ENCODE assay signal across 12 cellular contexts in the genomic region with DNA sequence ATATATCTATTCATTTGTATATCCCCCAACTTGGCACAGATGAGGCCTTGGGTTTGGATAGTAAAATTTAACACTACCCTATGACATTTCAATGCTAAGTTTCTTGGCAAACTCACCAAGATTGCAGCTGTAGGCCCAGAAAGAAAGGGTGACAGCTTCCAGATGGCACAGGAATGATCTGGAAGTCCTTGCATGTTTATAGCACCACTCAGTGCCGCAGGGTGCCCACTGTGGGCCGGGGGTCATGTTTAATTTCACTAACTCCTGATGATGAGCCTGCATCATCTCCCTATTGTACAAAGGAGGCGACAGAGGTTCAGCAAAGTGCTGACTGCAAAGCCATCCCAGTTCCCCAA.
DNase-seq lines count a peak whose midpoint lies in the region; ATAC-seq and TF ChIP-seq lines count a peak whose summit lies in the region.
"Had no signal": no experiment of that assay in that cellular context is flagged by ENCODE, and none has a peak within 500 bp of the region (broad histone marks: within the 10 kb centered on the region; RNA-seq: fewer than 3 reads in every experiment).

No MANE protein-coding gene starts in this region.

- peak overlapping the region in 3 of 8 donors; percentile 13 to 29 (median 24) for H3K4me3 Mint-ChIP-seq in CD4-positive, alpha-beta memory T cell

- peak overlapping the region in 4 of 7 donors; percentile 25 to 60 (median 44) for H3K27ac Mint-ChIP-seq in CD4-positive, alpha-beta memory T cell

- no peaks in the 10 kb centered on the region for H3K27me3 Mint-ChIP-seq in CD4-positive, alpha-beta memory T cell

- H3K27ac ChIP-seq in CD4-positive, alpha-beta memory T cell (ENCODE audit: low read depth, low read length), result no peak overlapping the region
- H3K27ac ChIP-seq in dorsolateral prefrontal cortex, result no peak overlapping the region

- TF ChIP-seq CTCF in dorsolateral prefrontal cortex (IDR thresholded peaks at IDR 0.05 in 54 of 56, conservative IDR thresholded peaks at IDR 0.05 in 2 of 56; ENCODE audit: low read depth in 1 of 56, partially characterized antibody in 56 of 56), result no peak

- H3K4me1 ChIP-seq in CD4-positive, alpha-beta memory T cell (ENCODE audit: insufficient read depth, low read length), result peaks cover 35% of the 10 kb centered on the region

- CTCF ChIA-PET in CD4-positive, alpha-beta memory T cell (lab: Charles Lee; ENCODE audit: partially characterized antibody), result interaction anchor here (1.0 kb wide), 1 partner anchor 163 kb away, joined by 3 read pairs; no protein-coding TSS in a partner anchor

- POLR2A ChIA-PET in CD4-positive, alpha-beta memory T cell (lab: Charles Lee; ENCODE audit: partially characterized antibody), result no interaction called here

- DNase-seq in CD4-positive, alpha-beta memory T cell, result no peak
- no peak for DNase-seq in left cardiac atrium
- no peak for DNase-seq in sciatic nerve (ENCODE audit: low spot score)
- DNase-seq in H4 (ENCODE audit: low spot score), result no peak
- DNase-seq in dorsolateral prefrontal cortex, result no peak
- DNase-seq in NCI-H2227 (lab: John Stamatoyannopoulos, UW; ENCODE audit: unreplicated experiment), result no peak
- DNase-seq: activated T-cell treated with anti-CD3 and anti-CD28 coated beads for 4 hours, kidney glomerular epithelial cell, NCI-H2171 treated with DMSO at 0.1 percent for 48 hours had no signal

- H3K9me3 ChIP-seq in CD4-positive, alpha-beta memory T cell (ENCODE audit: control insufficient read depth in 1 of 2, low read length in 2 of 2), result no peaks in the 10 kb centered on the region

- peaks cover 28 to 60% (median 47%) of the 10 kb centered on the region in 4 donors for H3K4me1 Mint-ChIP-seq in CD4-positive, alpha-beta memory T cell

- no peaks in the 10 kb centered on the region for H3K36me3 ChIP-seq in CD4-positive, alpha-beta memory T cell (ENCODE audit: insufficient read depth, low read length)

- H3K27me3 ChIP-seq in CD4-positive, alpha-beta memory T cell (ENCODE audit: insufficient read depth, low read length), result no peaks in the 10 kb centered on the region
- H3K27me3 ChIP-seq in dorsolateral prefrontal cortex, result no peaks in the 10 kb centered on the region

- peak; percentile 77 for ATAC-seq in SK-N-SH treated with all-trans-retinoic acid at 6 μM for 48 hours
- peak; percentile 26 to 58 for ATAC-seq in left cardiac atrium
- peak; percentile 30 for ATAC-seq in sciatic nerve
- no peak for ATAC-seq in HG02981 (IDR thresholded peaks at IDR 0.05; ENCODE audit: unreplicated experiment)
- ATAC-seq: Panc1 had no signal

- peaks cover 1 to 6% of the 10 kb centered on the region in 2 donors for H3K36me3 Mint-ChIP-seq in CD4-positive, alpha-beta memory T cell

- H3K4me3 ChIP-seq in CD4-positive, alpha-beta memory T cell (ENCODE audit: low read length in 2 of 2), result no peak overlapping the region
- H3K4me3 ChIP-seq in dorsolateral prefrontal cortex, result no peak overlapping the region

- intact Hi-C loops in CD4-positive, alpha-beta memory T cell (cut with micrococcal nuclease), result no loop called here
- intact Hi-C loops in left cardiac atrium (cut with DNase I), result loop anchor here in 1 of 2 donors (5.0 kb wide), 1 partner anchor 38 kb away; no protein-coding TSS in a partner anchor
- intact Hi-C loops in sciatic nerve (cut with DNase I), result loop anchor here (10.0 kb wide), 1 partner anchor 170 kb away; the partner anchor contains the start of gene XYLT1
- intact Hi-C loops in dorsolateral prefrontal cortex (cut with DNase I), result no loop called here

- no peaks in the 10 kb centered on the region for H3K9me3 Mint-ChIP-seq in CD4-positive, alpha-beta memory T cell

TF ChIP-seq in SK-N-SH treated with all-trans-retinoic acid at 6 μM for 48 hours, 23 proteins besides CTCF, POLR2A, EP300 and RAD21:
- TF ChIP-seq, protein P1, sequence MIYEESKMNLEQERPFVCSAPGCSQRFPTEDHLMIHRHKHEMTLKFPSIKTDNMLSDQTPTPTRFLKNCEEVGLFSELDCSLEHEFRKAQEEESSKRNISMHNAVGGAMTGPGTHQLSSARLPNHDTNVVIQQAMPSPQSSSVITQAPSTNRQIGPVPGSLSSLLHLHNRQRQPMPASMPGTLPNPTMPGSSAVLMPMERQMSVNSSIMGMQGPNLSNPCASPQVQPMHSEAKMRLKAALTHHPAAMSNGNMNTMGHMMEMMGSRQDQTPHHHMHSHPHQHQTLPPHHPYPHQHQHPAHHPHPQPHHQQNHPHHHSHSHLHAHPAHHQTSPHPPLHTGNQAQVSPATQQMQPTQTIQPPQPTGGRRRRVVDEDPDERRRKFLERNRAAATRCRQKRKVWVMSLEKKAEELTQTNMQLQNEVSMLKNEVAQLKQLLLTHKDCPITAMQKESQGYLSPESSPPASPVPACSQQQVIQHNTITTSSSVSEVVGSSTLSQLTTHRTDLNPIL (CRISPR knock-in tag; IDR thresholded peaks at IDR 0.05; ENCODE audit: low read depth), result no peak
- no peak for TF ChIP-seq ISL1 (CRISPR knock-in tag; IDR thresholded peaks at IDR 0.05)
- no peak for TF ChIP-seq BACH2 (CRISPR knock-in tag; IDR thresholded peaks at IDR 0.05; ENCODE audit: borderline replicate concordance)
- TF ChIP-seq ZC3H10 (CRISPR knock-in tag; IDR thresholded peaks at IDR 0.05), result no peak
- TF ChIP-seq SNAI2 (CRISPR knock-in tag; IDR thresholded peaks at IDR 0.05), result no peak
- TF ChIP-seq, protein P2, sequence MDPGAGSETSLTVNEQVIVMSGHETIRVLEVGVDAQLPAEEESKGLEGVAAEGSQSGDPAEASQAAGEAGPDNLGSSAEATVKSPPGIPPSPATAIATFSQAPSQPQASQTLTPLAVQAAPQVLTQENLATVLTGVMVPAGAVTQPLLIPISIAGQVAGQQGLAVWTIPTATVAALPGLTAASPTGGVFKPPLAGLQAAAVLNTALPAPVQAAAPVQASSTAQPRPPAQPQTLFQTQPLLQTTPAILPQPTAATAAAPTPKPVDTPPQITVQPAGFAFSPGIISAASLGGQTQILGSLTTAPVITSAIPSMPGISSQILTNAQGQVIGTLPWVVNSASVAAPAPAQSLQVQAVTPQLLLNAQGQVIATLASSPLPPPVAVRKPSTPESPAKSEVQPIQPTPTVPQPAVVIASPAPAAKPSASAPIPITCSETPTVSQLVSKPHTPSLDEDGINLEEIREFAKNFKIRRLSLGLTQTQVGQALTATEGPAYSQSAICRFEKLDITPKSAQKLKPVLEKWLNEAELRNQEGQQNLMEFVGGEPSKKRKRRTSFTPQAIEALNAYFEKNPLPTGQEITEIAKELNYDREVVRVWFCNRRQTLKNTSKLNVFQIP (CRISPR knock-in tag; IDR thresholded peaks at IDR 0.05; ENCODE audit: borderline replicate concordance, low read depth), result no peak
- no peak for TF ChIP-seq OSR1 (CRISPR knock-in tag; IDR thresholded peaks at IDR 0.05)
- no peak for TF ChIP-seq ZFP3 (CRISPR knock-in tag; IDR thresholded peaks at IDR 0.05)
- TF ChIP-seq, protein P3, sequence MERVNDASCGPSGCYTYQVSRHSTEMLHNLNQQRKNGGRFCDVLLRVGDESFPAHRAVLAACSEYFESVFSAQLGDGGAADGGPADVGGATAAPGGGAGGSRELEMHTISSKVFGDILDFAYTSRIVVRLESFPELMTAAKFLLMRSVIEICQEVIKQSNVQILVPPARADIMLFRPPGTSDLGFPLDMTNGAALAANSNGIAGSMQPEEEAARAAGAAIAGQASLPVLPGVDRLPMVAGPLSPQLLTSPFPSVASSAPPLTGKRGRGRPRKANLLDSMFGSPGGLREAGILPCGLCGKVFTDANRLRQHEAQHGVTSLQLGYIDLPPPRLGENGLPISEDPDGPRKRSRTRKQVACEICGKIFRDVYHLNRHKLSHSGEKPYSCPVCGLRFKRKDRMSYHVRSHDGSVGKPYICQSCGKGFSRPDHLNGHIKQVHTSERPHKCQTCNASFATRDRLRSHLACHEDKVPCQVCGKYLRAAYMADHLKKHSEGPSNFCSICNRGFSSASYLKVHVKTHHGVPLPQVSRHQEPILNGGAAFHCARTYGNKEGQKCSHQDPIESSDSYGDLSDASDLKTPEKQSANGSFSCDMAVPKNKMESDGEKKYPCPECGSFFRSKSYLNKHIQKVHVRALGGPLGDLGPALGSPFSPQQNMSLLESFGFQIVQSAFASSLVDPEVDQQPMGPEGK (CRISPR knock-in tag; IDR thresholded peaks at IDR 0.05; ENCODE audit: borderline replicate concordance), result no peak
- no peak for TF ChIP-seq ESRRG (CRISPR knock-in tag; IDR thresholded peaks at IDR 0.05)
- TF ChIP-seq TOX (CRISPR knock-in tag; IDR thresholded peaks at IDR 0.05; ENCODE audit: borderline replicate concordance), result no peak
- TF ChIP-seq, protein P4, sequence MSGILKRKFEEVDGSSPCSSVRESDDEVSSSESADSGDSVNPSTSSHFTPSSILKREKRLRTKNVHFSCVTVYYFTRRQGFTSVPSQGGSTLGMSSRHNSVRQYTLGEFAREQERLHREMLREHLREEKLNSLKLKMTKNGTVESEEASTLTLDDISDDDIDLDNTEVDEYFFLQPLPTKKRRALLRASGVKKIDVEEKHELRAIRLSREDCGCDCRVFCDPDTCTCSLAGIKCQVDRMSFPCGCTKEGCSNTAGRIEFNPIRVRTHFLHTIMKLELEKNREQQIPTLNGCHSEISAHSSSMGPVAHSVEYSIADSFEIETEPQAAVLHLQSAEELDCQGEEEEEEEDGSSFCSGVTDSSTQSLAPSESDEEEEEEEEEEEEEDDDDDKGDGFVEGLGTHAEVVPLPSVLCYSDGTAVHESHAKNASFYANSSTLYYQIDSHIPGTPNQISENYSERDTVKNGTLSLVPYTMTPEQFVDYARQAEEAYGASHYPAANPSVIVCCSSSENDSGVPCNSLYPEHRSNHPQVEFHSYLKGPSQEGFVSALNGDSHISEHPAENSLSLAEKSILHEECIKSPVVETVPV (CRISPR knock-in tag; IDR thresholded peaks at IDR 0.05), result no peak
